9 cellular contexts compared by ENCODE assay signal in genomic region chr1:39692152-39693064, GRCh38. TPM values are rescaled to one million over a fixed set of nuclear protein-coding genes. Genes with fewer than 3 reads are reported as not detected.
DNase-seq lines count a peak whose midpoint lies in the region; ATAC-seq, FAIRE-seq and TF ChIP-seq lines count a peak whose summit lies in the region.
"Had no signal": no experiment of that assay in that cellular context is flagged by ENCODE, and none has a peak within 500 bp of the region (broad histone marks: within the 10 kb centered on the region; RNA-seq: fewer than 3 reads in every experiment).

No MANE protein-coding gene starts in this region.

- no peak overlapping the region for H3K9ac ChIP-seq in endothelial cell of umbilical vein (replicated peaks; ENCODE audit: extremely low read depth, insufficient read depth, low read length)

- H3K36me3 ChIP-seq in endothelial cell of umbilical vein (ENCODE audit: control insufficient read depth in 2 of 2, extremely low read depth in 1 of 2, insufficient read depth in 2 of 2, low read length in 2 of 2) = no peaks in the 10 kb centered on the region

- no peak for ATAC-seq in GM18858 (IDR thresholded peaks at IDR 0.05; ENCODE audit: unreplicated experiment)
- no peak for ATAC-seq in HG02973 (IDR thresholded peaks at IDR 0.05; ENCODE audit: unreplicated experiment)

- no peak for FAIRE-seq in endothelial cell of umbilical vein (lab: Jason Lieb, UNC)
- FAIRE-seq in frontal cortex (lab: Jason Lieb, UNC) = no peak

- TF ChIP-seq POLR2A in endothelial cell of umbilical vein (IDR thresholded peaks at IDR 0.05; ENCODE audit: low read depth, low read length) = no peak

- POLR2A ChIA-PET in endothelial cell of umbilical vein (lab: Charles Lee) = no interaction called here

- intact Hi-C loops in endothelial cell of umbilical vein (cut with micrococcal nuclease) (no loop called here), posterior cingulate gyrus (cut with DNase I) (no loop called here)

- no peak overlapping the region for H3K4me2 ChIP-seq in endothelial cell of umbilical vein (ENCODE audit: insufficient read depth, low read length)

- no peak overlapping the region for H3K4me3 ChIP-seq in endothelial cell of umbilical vein (replicated peaks in 1 of 3; ENCODE audit: insufficient read depth in 1 of 3, low read depth in 1 of 3, low read length in 3 of 3)

- H3K9me3 ChIP-seq in endothelial cell of umbilical vein (replicated peaks; ENCODE audit: control insufficient read depth, insufficient read depth, low read length) = no peaks in the 10 kb centered on the region

- BruUV-seq in endothelial cell of umbilical vein (replicated peaks; lab: Mats Ljungman, UMichigan) = no TSS peak

- no peaks in the 10 kb centered on the region for H4K20me1 ChIP-seq in endothelial cell of umbilical vein (replicated peaks; ENCODE audit: control insufficient read depth, extremely low read depth, insufficient read depth, low read length)

- H3K27ac ChIP-seq in endothelial cell of umbilical vein (ENCODE audit: insufficient read depth, low read depth, low read length) = no peak overlapping the region

- TF ChIP-seq CTCF in endothelial cell of umbilical vein (IDR thresholded peaks at IDR 0.05; ENCODE audit: extremely low read depth in 1 of 2, insufficient read depth in 1 of 2, low read depth in 1 of 2, low read length in 2 of 2) (no peak), GM20000 (IDR thresholded peaks at IDR 0.05; ENCODE audit: extremely low read depth, missing control alignments) (no peak)

- dilution Hi-C loops in endothelial cell of umbilical vein (cut with MboI; ENCODE audit: extremely low pct_ligation_motif_present, low sequenced_read_pairs) = no loop called here

- peak; percentile 22 for DNase-seq in ELF-1 (ENCODE audit: low read depth, low spot score)
- peak; percentile 39 for DNase-seq in NCI-H69 (lab: John Stamatoyannopoulos, UW)
- DNase-seq in endothelial cell of umbilical vein (ENCODE audit: low read depth, low spot score) = no peak
- DNase-seq in posterior cingulate gyrus = peak in 7 of 10 donors; percentile 15 to 90 (median 58)
- no peak for DNase-seq in GM20000 (ENCODE audit: low spot score)
- DNase-seq in frontal cortex (ENCODE audit: low spot score in 2 of 2) = no peak

- no peaks in the 10 kb centered on the region for H3K4me1 ChIP-seq in endothelial cell of umbilical vein (ENCODE audit: control insufficient read depth, extremely low read depth, insufficient read depth, low read length)

- H2AFZ ChIP-seq in endothelial cell of umbilical vein (ENCODE audit: low read depth, low read length) = no peak overlapping the region

- CTCF ChIA-PET in endothelial cell of umbilical vein (lab: Charles Lee) = interaction anchor here (0.6 to 1.7 kb wide), 7 partner anchors 9 to 482 kb away, joined by 3 to 6 read pairs (median 5); no protein-coding TSS in a partner anchor

- H3K9me1 ChIP-seq in endothelial cell of umbilical vein (replicated peaks; ENCODE audit: control insufficient read depth, extremely low read depth, insufficient read depth, low read length) = no peaks in the 10 kb centered on the region

- H3K79me2 ChIP-seq in endothelial cell of umbilical vein (ENCODE audit: control insufficient read depth, insufficient read depth, low read length) = no peaks in the 10 kb centered on the region

- H3K27me3 ChIP-seq in endothelial cell of umbilical vein (ENCODE audit: control insufficient read depth in 2 of 2, insufficient read depth in 2 of 2, low read length in 2 of 2) = peaks cover 74 to 75% of the 10 kb centered on the region in 2 experiments

TF ChIP-seq in endothelial cell of umbilical vein, 7 proteins besides CTCF, POLR2A, EP300 and RAD21:
- TF ChIP-seq GATA2 (IDR thresholded peaks at IDR 0.05; ENCODE audit: insufficient read depth, insufficient read length, low read depth, low read length) (no peak), FOS (IDR thresholded peaks at IDR 0.05; ENCODE audit: borderline replicate concordance, insufficient read depth, low read length) (no peak), JUN (IDR thresholded peaks at IDR 0.05; ENCODE audit: borderline replicate concordance, insufficient read depth, insufficient read length, low read depth) (no peak), POLR2AphosphoS5 (IDR thresholded peaks at IDR 0.05; ENCODE audit: insufficient read depth, low read depth, low read length) (no peak), EZH2 (IDR thresholded peaks at IDR 0.05; ENCODE audit: borderline replicate concordance, low read depth, low read length, severe bottlenecking) (peak; percentile 68)

RNA-seq across cellular contexts. Expression of gene HPCAL4, which starts 1.2 kb away (rescaled TPM):
- total RNA-seq in endothelial cell of umbilical vein = not detected in 2 replicates
- not detected in 2 replicates for polyA plus RNA-seq in endothelial cell of umbilical vein
- not detected in 2 replicates for polyA plus RNA-seq in endothelial cell of umbilical vein (2011; cell fraction: cytosol; rRNA removed)
- polyA plus RNA-seq in endothelial cell of umbilical vein (2011; cell fraction: nucleus; rRNA removed) = not detected in 2 replicates
- not detected in 2 replicates for polyA plus RNA-seq in endothelial cell of umbilical vein (2012)
- not detected in 2 replicates for polyA minus RNA-seq in endothelial cell of umbilical vein
- not detected for polyA minus RNA-seq in endothelial cell of umbilical vein (2011; cell fraction: cytosol; rRNA and poly(A)+ RNA removed)
- not detected in 2 replicates for polyA minus RNA-seq in endothelial cell of umbilical vein (2011; cell fraction: nucleus; rRNA and poly(A)+ RNA removed)
- total RNA-seq in frontal cortex = 75.4 TPM
- total RNA-seq: dermis microvascular lymphatic vessel endothelial cell had no signal

RNA-seq across cellular contexts. Expression of gene NT5C1A, which starts 20.5 kb away (rescaled TPM):
- total RNA-seq in endothelial cell of umbilical vein (not detected in 2 replicates), frontal cortex (2.4 TPM)
- not detected in 2 replicates for polyA plus RNA-seq in endothelial cell of umbilical vein
- not detected in 2 replicates for polyA plus RNA-seq in endothelial cell of umbilical vein (2011; cell fraction: cytosol; rRNA removed)
- polyA plus RNA-seq in endothelial cell of umbilical vein (2011; cell fraction: nucleus; rRNA removed) = not detected in 2 replicates
- polyA plus RNA-seq in endothelial cell of umbilical vein (2012) = not detected in 2 replicates
- polyA minus RNA-seq in endothelial cell of umbilical vein = not detected in 2 replicates
- polyA minus RNA-seq in endothelial cell of umbilical vein (2011; cell fraction: cytosol; rRNA and poly(A)+ RNA removed) = not detected
- not detected in 2 replicates for polyA minus RNA-seq in endothelial cell of umbilical vein (2011; cell fraction: nucleus; rRNA and poly(A)+ RNA removed)
- total RNA-seq: dermis microvascular lymphatic vessel endothelial cell had no signal

RNA-seq across cellular contexts. Expression of gene PPIE, which starts 46.3 kb away (rescaled TPM):
- total RNA-seq in endothelial cell of umbilical vein (42.6 and 44.4 TPM in 2 replicates), frontal cortex (25.3 TPM)
- polyA plus RNA-seq in endothelial cell of umbilical vein = 55.7 and 74.9 TPM in 2 replicates
- polyA plus RNA-seq in endothelial cell of umbilical vein (2011; cell fraction: cytosol; rRNA removed) = 65.7 and 73.5 TPM in 2 replicates
- polyA plus RNA-seq in endothelial cell of umbilical vein (2011; cell fraction: nucleus; rRNA removed) = 41.0 and 42.9 TPM in 2 replicates
- polyA plus RNA-seq in endothelial cell of umbilical vein (2012) = 44.2 and 48.1 TPM in 2 replicates
- polyA minus RNA-seq in endothelial cell of umbilical vein = 30.0 and 31.7 TPM in 2 replicates
- 14.7 TPM for polyA minus RNA-seq in endothelial cell of umbilical vein (2011; cell fraction: cytosol; rRNA and poly(A)+ RNA removed)
- polyA minus RNA-seq in endothelial cell of umbilical vein (2011; cell fraction: nucleus; rRNA and poly(A)+ RNA removed) = 12.0 and 13.5 TPM in 2 replicates

RNA-seq across cellular contexts. Expression of gene HEYL, which starts 53.0 kb away (rescaled TPM):
- total RNA-seq in endothelial cell of umbilical vein (not detected in 2 replicates), frontal cortex (0.41 TPM)
- polyA plus RNA-seq in endothelial cell of umbilical vein = not detected in 2 replicates
- not detected in 2 replicates for polyA plus RNA-seq in endothelial cell of umbilical vein (2011; cell fraction: cytosol; rRNA removed)
- 0.03 and 0.04 TPM in 2 replicates for polyA plus RNA-seq in endothelial cell of umbilical vein (2011; cell fraction: nucleus; rRNA removed)
- 0.07 TPM in 1 of 2 replicates, not detected in the other for polyA plus RNA-seq in endothelial cell of umbilical vein (2012)
- 0.04 and 0.12 TPM in 2 replicates for polyA minus RNA-seq in endothelial cell of umbilical vein
- polyA minus RNA-seq in endothelial cell of umbilical vein (2011; cell fraction: cytosol; rRNA and poly(A)+ RNA removed) = not detected
- not detected in 2 replicates for polyA minus RNA-seq in endothelial cell of umbilical vein (2011; cell fraction: nucleus; rRNA and poly(A)+ RNA removed)
- total RNA-seq: dermis microvascular lymphatic vessel endothelial cell had no signal

Comparison
In these comparisons a context has a peak if more than half of its experiments do, and no peak if none do; other contexts are left out.
1. DNase-seq: peak in ELF-1 (single experiment), NCI-H69 (single experiment) and posterior cingulate gyrus (7 of 10); none in endothelial cell of umbilical vein (single experiment), GM20000 (single experiment) and frontal cortex (0 of 2).
2. RNA of gene HPCAL4, which starts 1.2 kb away (total RNA-seq): 75.4 TPM in frontal cortex (single experiment); not detected in endothelial cell of umbilical vein; every median in the first group is over 10 times any median in the second.